In genomic region chr18:9474983-9475642, GRCh38 we compare ENCODE assay signal across 8 cellular contexts. TPM values are rescaled to one million over a fixed set of nuclear protein-coding genes. Genes with fewer than 3 reads are reported as not detected.
DNase-seq lines count a peak whose midpoint lies in the region; ATAC-seq, FAIRE-seq and TF ChIP-seq lines count a peak whose summit lies in the region.

TSS of gene RALBP1 (plus strand) at chr18:9475513. CDS start at chr18:9513046, 37,533 bp downstream.

- H3K27me3 ChIP-seq in adipocyte (replicated peaks; ENCODE audit: control insufficient read depth, insufficient read depth, low read length), result no peaks in the 10 kb centered on the region
- no peaks in the 10 kb centered on the region for H3K27me3 ChIP-seq in pancreas
- H3K27me3 ChIP-seq in tibial artery, result no peaks in the 10 kb centered on the region

- peak; percentile 94 for ATAC-seq in HG02763 (IDR thresholded peaks at IDR 0.05; ENCODE audit: unreplicated experiment)
- peak; percentile 98 for ATAC-seq in Right ventricle myocardium superior (ENCODE audit: poor library complexity)
- ATAC-seq in pancreas, result peak; percentile 96 to 99 (median 96)

- 0 out of 2 replicates have a peak, but pooled peaks have one; percentile 19 for TF ChIP-seq CTCF in GM12875 (IDR thresholded peaks at IDR 0.05; ENCODE audit: borderline replicate concordance, insufficient read depth, low read depth, low read length)
- no peak for TF ChIP-seq CTCF in pancreas (IDR thresholded peaks at IDR 0.05)
- TF ChIP-seq CTCF in tibial artery (IDR thresholded peaks at IDR 0.05), result no peak

- DNase-seq in NCI-H1417 (lab: John Stamatoyannopoulos, UW) (peak; percentile 98 to 100 (median 100)), T follicular helper cell (ENCODE audit: low read depth) (peak; percentile 97), adipocyte (ENCODE audit: low read depth) (peak; percentile 100), Right ventricle myocardium superior (peak; percentile 100), pancreas (peak; percentile 99 to 100 (median 99)), tibial artery (peak; percentile 99 to 100)

- peak; percentile 97 for FAIRE-seq in pancreas (lab: Jason Lieb, UNC)

- H3K27ac ChIP-seq in pancreas, result peak within 1 kb of the TSS; percentile 85 to 96 (median 89)
- H3K27ac ChIP-seq in tibial artery, result peak within 1 kb of the TSS; percentile 94 to 97

- WGBS in pancreas, 2 donors, result 0 to 1% methylated on average over 69 of the region's 69 CpGs

- H3K9ac ChIP-seq in adipocyte (ENCODE audit: low read length), result peak within 1 kb of the TSS; percentile 91

- no peaks in the 10 kb centered on the region for H3K9me3 ChIP-seq in adipocyte (ENCODE audit: control insufficient read depth, low read length)
- H3K9me3 ChIP-seq in pancreas, result no peaks in the 10 kb centered on the region
- H3K9me3 ChIP-seq in tibial artery, result no peaks in the 10 kb centered on the region

- H3K36me3 ChIP-seq in adipocyte (ENCODE audit: control insufficient read depth, insufficient read depth, low read length, severe bottlenecking) (no peaks in the 10 kb centered on the region), pancreas (no peaks in the 10 kb centered on the region), tibial artery (peaks cover 5 to 18% (median 5%) of the 10 kb centered on the region in 3 donors)

- peak within 1 kb of the TSS; percentile 98 for H3K4me3 ChIP-seq in GM12875 (ENCODE audit: low read depth, low read length)
- H3K4me3 ChIP-seq in adipocyte (ENCODE audit: low read length), result peak within 1 kb of the TSS; percentile 88
- peak within 1 kb of the TSS; percentile 76 to 88 (median 82) for H3K4me3 ChIP-seq in pancreas
- H3K4me3 ChIP-seq in tibial artery, result peak within 1 kb of the TSS; percentile 91 to 97

- H3K4me1 ChIP-seq in adipocyte (ENCODE audit: control insufficient read depth, insufficient read depth, low read length) (peaks cover 13% of the 10 kb centered on the region), pancreas (no peaks in the 10 kb centered on the region), tibial artery (peaks cover 0 to 24% (median 6%) of the 10 kb centered on the region in 4 donors)

- intact Hi-C loops in Right ventricle myocardium superior (cut with DNase I) (no loop called here), pancreas (cut with DNase I) (no loop called here), tibial artery (cut with DNase I; ENCODE audit: low total_unique reads) (loop anchor here (2.0 kb wide), 1 partner anchor 140 kb away; the partner anchor contains the start of gene TWSG1)

RNA-seq across cellular contexts. Expression of gene RALBP1, which starts in this region (rescaled TPM):
- total RNA-seq in Right ventricle myocardium superior (45.2 TPM), pancreas (10 to 100 TPM; 11.9 to 30.5 (median 15.1) TPM)
- 10 to 100 TPM in 1 of 2 donors, 1 to 10 TPM in 1; 6.7 to 12.4 TPM for polyA plus RNA-seq in pancreas

Comparison
In these comparisons a context has a peak if more than half of its experiments do, and no peak if none do; other contexts are left out.
1. Peak in every context shown above with its lines: DNase-seq, ATAC-seq, H3K4me3 ChIP-seq and H3K27ac ChIP-seq.